12 cellular contexts compared by ENCODE assay signal in the genomic region with DNA sequence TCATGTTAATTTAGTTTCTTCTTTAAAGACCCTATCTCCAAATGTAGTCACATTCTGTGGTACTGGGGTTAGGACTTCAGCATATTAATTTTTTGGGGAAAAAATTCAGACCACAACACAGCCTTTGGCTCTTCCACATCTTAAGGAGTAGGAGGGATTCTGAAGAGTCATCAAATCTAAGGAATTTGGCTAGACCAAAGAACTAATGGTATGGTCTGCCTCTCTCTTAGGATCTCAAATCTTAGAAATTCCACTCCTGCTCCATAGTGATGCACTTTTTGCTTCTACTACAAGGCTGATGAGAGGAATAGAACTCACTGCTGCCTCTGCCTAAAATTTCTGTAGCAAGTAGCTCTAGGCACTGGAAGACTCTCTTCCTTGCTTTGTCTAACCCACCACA.
DNase-seq lines count a peak whose midpoint lies in the region; TF ChIP-seq lines count a peak whose summit lies in the region.
"Had no signal": no experiment of that assay in that cellular context is flagged by ENCODE, and none has a peak within 500 bp of the region (broad histone marks: within the 10 kb centered on the region; RNA-seq: fewer than 3 reads in every experiment).

No MANE protein-coding gene starts in this region.

- H3K27ac ChIP-seq in brain microvascular endothelial cell: peak overlapping the region; percentile 82
- H3K27ac ChIP-seq in smooth muscle cell (ENCODE audit: low read depth): peak overlapping the region; percentile 36
- H3K27ac ChIP-seq: BLaER1 treated with 17β-estradiol and CSF1 and Interleukin-3, amounts not matched to agents 10 nM and 100 nM had no signal

- peaks cover 7% of the 10 kb centered on the region for H3K27me3 Mint-ChIP-seq in activated CD4-positive, alpha-beta memory T cell treated with anti-CD3 and anti-CD28 coated beads, Interleukin-2, amount 10 ng/mL, durations not matched to agents 7 days and 5 days

- no peaks in the 10 kb centered on the region for H3K79me2 ChIP-seq in smooth muscle cell (ENCODE audit: low read depth)

- H4K20me1 ChIP-seq in smooth muscle cell (ENCODE audit: low read depth): no peaks in the 10 kb centered on the region
- H4K20me1 ChIP-seq: BLaER1 treated with 17β-estradiol and CSF1 and Interleukin-3, amounts not matched to agents 10 nM and 100 nM had no signal

- no peak overlapping the region for H3K9ac ChIP-seq in smooth muscle cell (ENCODE audit: low read depth)
- H3K9ac ChIP-seq: BLaER1 treated with 17β-estradiol and CSF1 and Interleukin-3, amounts not matched to agents 10 nM and 100 nM had no signal

- H3K27ac Mint-ChIP-seq in activated CD4-positive, alpha-beta memory T cell treated with anti-CD3 and anti-CD28 coated beads, Interleukin-2, amount 10 ng/mL, durations not matched to agents 7 days and 5 days: no peak overlapping the region

- no peaks in the 10 kb centered on the region for H3K4me1 ChIP-seq in smooth muscle cell (ENCODE audit: low read depth)
- H3K4me1 ChIP-seq: BLaER1 treated with 17β-estradiol and CSF1 and Interleukin-3, amounts not matched to agents 10 nM and 100 nM; HAP-1 had no signal

- POLR2A ChIA-PET in activated CD4-positive, alpha-beta memory T cell treated with anti-CD3 and anti-CD28 coated beads, Interleukin-2, amount 10 ng/mL, durations not matched to agents 7 days and 5 days (lab: Charles Lee): no interaction called here

- H3K4me3 ChIP-seq in brain microvascular endothelial cell (ENCODE audit: low read depth, low read length) (no peak overlapping the region), fibroblast of the aortic adventitia (ENCODE audit: low read depth, low read length) (no peak overlapping the region), smooth muscle cell (no peak overlapping the region)
- H3K4me3 ChIP-seq: BLaER1 treated with 17β-estradiol and CSF1 and Interleukin-3, amounts not matched to agents 10 nM and 100 nM; HAP-1 had no signal

- CTCF ChIA-PET in activated CD4-positive, alpha-beta memory T cell treated with anti-CD3 and anti-CD28 coated beads, Interleukin-2, amount 10 ng/mL, durations not matched to agents 7 days and 5 days (lab: Charles Lee): no interaction called here

- H2AFZ ChIP-seq in smooth muscle cell (ENCODE audit: low read depth): no peak overlapping the region

- no peaks in the 10 kb centered on the region for H3K27me3 ChIP-seq in brain microvascular endothelial cell (replicated peaks)
- H3K27me3 ChIP-seq in smooth muscle cell (ENCODE audit: low read depth): no peaks in the 10 kb centered on the region
- H3K27me3 ChIP-seq: BLaER1 treated with 17β-estradiol and CSF1 and Interleukin-3, amounts not matched to agents 10 nM and 100 nM had no signal

- TF ChIP-seq CTCF in brain microvascular endothelial cell (IDR thresholded peaks at IDR 0.05; ENCODE audit: low read depth, low read length, missing control alignments) (no peak), fibroblast of the aortic adventitia (IDR thresholded peaks at IDR 0.05; ENCODE audit: insufficient read depth, low read length) (no peak), smooth muscle cell (IDR thresholded peaks at IDR 0.05; ENCODE audit: borderline replicate concordance, insufficient read depth, poor library complexity, severe bottlenecking) (no peak)

- no peaks in the 10 kb centered on the region for H3K36me3 Mint-ChIP-seq in activated CD4-positive, alpha-beta memory T cell treated with anti-CD3 and anti-CD28 coated beads, Interleukin-2, amount 10 ng/mL, durations not matched to agents 7 days and 5 days (ENCODE audit: low read depth)
- H3K36me3 Mint-ChIP-seq: CD4-positive, CD25-positive, alpha-beta regulatory T cell had no signal

- peaks cover 2% of the 10 kb centered on the region for H3F3A ChIP-seq in smooth muscle cell (ENCODE audit: low read depth)

- in situ Hi-C loops in brain microvascular endothelial cell (cut with HindIII; ENCODE audit: low pct_ligation_motif_present, low sequenced_read_pairs): no loop called here

- H3K9me3 Mint-ChIP-seq in activated CD4-positive, alpha-beta memory T cell treated with anti-CD3 and anti-CD28 coated beads, Interleukin-2, amount 10 ng/mL, durations not matched to agents 7 days and 5 days: peaks cover 10% of the 10 kb centered on the region

- no peak overlapping the region for H3K4me2 ChIP-seq in smooth muscle cell
- H3K4me2 ChIP-seq: BLaER1 treated with 17β-estradiol and CSF1 and Interleukin-3, amounts not matched to agents 10 nM and 100 nM had no signal

- H3K4me1 Mint-ChIP-seq in activated CD4-positive, alpha-beta memory T cell treated with anti-CD3 and anti-CD28 coated beads, Interleukin-2, amount 10 ng/mL, durations not matched to agents 7 days and 5 days: no peaks in the 10 kb centered on the region
- H3K4me1 Mint-ChIP-seq: CD4-positive, CD25-positive, alpha-beta regulatory T cell had no signal

- no peaks in the 10 kb centered on the region for H3K36me3 ChIP-seq in brain microvascular endothelial cell (replicated peaks)
- H3K36me3 ChIP-seq in smooth muscle cell (ENCODE audit: low read depth): no peaks in the 10 kb centered on the region
- H3K36me3 ChIP-seq: BLaER1 treated with 17β-estradiol and CSF1 and Interleukin-3, amounts not matched to agents 10 nM and 100 nM; HAP-1 had no signal

- no peaks in the 10 kb centered on the region for H3K9me3 ChIP-seq in smooth muscle cell (replicated peaks; ENCODE audit: low read depth)
- H3K9me3 ChIP-seq: HAP-1 had no signal

- H3K4me3 Mint-ChIP-seq in activated CD4-positive, alpha-beta memory T cell treated with anti-CD3 and anti-CD28 coated beads, Interleukin-2, amount 10 ng/mL, durations not matched to agents 7 days and 5 days: no peak overlapping the region
- H3K4me3 Mint-ChIP-seq: CD4-positive, CD25-positive, alpha-beta regulatory T cell had no signal

- peak; percentile 42 for DNase-seq in EH (ENCODE audit: low read depth)
- DNase-seq in brain microvascular endothelial cell: no peak
- DNase-seq in fibroblast of the aortic adventitia (ENCODE audit: low read depth): peak; percentile 46
- no peak for DNase-seq in smooth muscle cell (lab: John Stamatoyannopoulos, UW; ENCODE audit: unreplicated experiment)
- no peak for DNase-seq in activated CD8-positive, alpha-beta memory T cell treated with anti-CD3 and anti-CD28 coated beads for 24 hours
- DNase-seq in effector CD4-positive, alpha-beta T cell: no peak
- no peak for DNase-seq in activated CD4-positive, alpha-beta memory T cell treated with anti-CD3 and anti-CD28 coated beads, Interleukin-2, amount 10 ng/mL, durations not matched to agents 7 days and 5 days
- DNase-seq: 8988T; CD4-positive, CD25-positive, alpha-beta regulatory T cell; GDM1 had no signal

Comparison
In these comparisons a context has a peak if more than half of its experiments do, and no peak if none do; other contexts are left out.
1. DNase-seq: peak in EH (single experiment) and fibroblast of the aortic adventitia (single experiment); none in brain microvascular endothelial cell (single experiment), smooth muscle cell (single experiment), activated CD8-positive, alpha-beta memory T cell treated with anti-CD3 and anti-CD28 coated beads for 24 hours (single experiment), effector CD4-positive, alpha-beta T cell (single experiment) and activated CD4-positive, alpha-beta memory T cell treated with anti-CD3 and anti-CD28 coated beads, Interleukin-2, amount 10 ng/mL, durations not matched to agents 7 days and 5 days (single experiment).